27 cellular contexts compared by ENCODE assay signal in the genomic region with DNA sequence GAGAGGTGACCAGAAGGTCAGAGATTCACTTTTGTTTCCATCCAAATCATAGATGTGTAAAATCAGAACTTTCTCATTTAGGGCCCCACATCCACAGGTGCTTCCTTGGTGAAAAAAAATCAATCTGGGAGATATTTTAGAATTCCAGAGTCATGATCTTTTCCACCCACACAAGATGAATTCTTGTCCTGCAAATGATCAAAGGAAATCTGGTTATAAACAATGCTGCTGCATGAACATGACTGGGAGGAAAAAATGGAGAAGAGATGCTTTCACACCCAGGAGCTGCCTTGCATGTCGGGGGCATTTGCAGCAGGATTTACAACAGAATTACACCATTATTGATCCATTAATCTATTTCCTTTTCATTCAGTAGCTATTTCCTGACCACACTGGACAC.
"Had no signal": no experiment of that assay in that cellular context is flagged by ENCODE, and none has a peak within 500 bp of the region (broad histone marks: within the 10 kb centered on the region; RNA-seq: fewer than 3 reads in every experiment).

No MANE protein-coding gene starts in this region.

- H3K4me1 Mint-ChIP-seq: naive thymus-derived CD8-positive, alpha-beta T cell; neural crest cell; stimulated activated effector memory CD8-positive, alpha-beta T cell treated with anti-CD3 and anti-CD28 coated beads, Interleukin-12 subunit alpha, Interleukin-12 subunit beta, amount 100 ng/mL, for 72 hours had no signal

- H3K27ac Mint-ChIP-seq: endodermal cell; stimulated activated effector memory CD8-positive, alpha-beta T cell treated with anti-CD3 and anti-CD28 coated beads, Interleukin-12 subunit alpha, Interleukin-12 subunit beta, amount 100 ng/mL, for 72 hours had no signal

- DNase-seq: colonic mucosa; effector CD4-positive, alpha-beta T cell; endodermal cell; erythroblast; heart left ventricle; hypothalamus; left ventricle myocardium superior; mesendoderm; mucosa of descending colon; naive thymus-derived CD8-positive, alpha-beta T cell; posterior cingulate gyrus; sigmoid colon; small intestine; stimulated activated CD4-positive, alpha-beta T cell treated with anti-CD3 and anti-CD28 coated beads, Interleukin-2, amount 100 ng/mL, for 48 hours; stimulated activated CD8-positive, alpha-beta memory T cell treated with anti-CD3 and anti-CD28 coated beads, Interleukin-4, amount 100 ng/mL, for 48 hours; stimulated activated naive CD8-positive, alpha-beta T cell treated with anti-CD3 and anti-CD28 coated beads, Interleukin-15, Interleukin-2, amounts not matched to agents 100 U/mL and 50 U/mL, for 24 hours; tibial artery; upper lobe of left lung; uterus had no signal

- H3K9me3 ChIP-seq: colonic mucosa, mucosa of descending colon, right atrium auricular region, sigmoid colon, suprapubic skin, tibial artery, upper lobe of left lung, uterus had no signal

- FAIRE-seq: endothelial cell of umbilical vein, frontal cortex, keratinocyte, small intestine had no signal

- H3K9me3 Mint-ChIP-seq: endodermal cell; neural crest cell; stimulated activated effector memory CD8-positive, alpha-beta T cell treated with anti-CD3 and anti-CD28 coated beads, Interleukin-12 subunit alpha, Interleukin-12 subunit beta, amount 100 ng/mL, for 72 hours had no signal

- H3K27ac ChIP-seq: colonic mucosa, heart left ventricle, right atrium auricular region, sigmoid colon, suprapubic skin, tibial artery, upper lobe of left lung, uterus had no signal

- ATAC-seq: heart left ventricle; left ventricle myocardium superior; mucosa of descending colon; naive thymus-derived CD8-positive, alpha-beta T cell; stimulated activated naive CD8-positive, alpha-beta T cell treated with anti-CD3 and anti-CD28 coated beads, Interleukin-15, Interleukin-2, amounts not matched to agents 100 U/mL and 50 U/mL, for 24 hours had no signal

- H3K36me3 Mint-ChIP-seq: naive thymus-derived CD8-positive, alpha-beta T cell; stimulated activated effector memory CD8-positive, alpha-beta T cell treated with anti-CD3 and anti-CD28 coated beads, Interleukin-12 subunit alpha, Interleukin-12 subunit beta, amount 100 ng/mL, for 72 hours had no signal

- H3K4me1 ChIP-seq: colonic mucosa, suprapubic skin had no signal

- H3K4me3 Mint-ChIP-seq: endodermal cell; naive thymus-derived CD8-positive, alpha-beta T cell; neural crest cell; stimulated activated effector memory CD8-positive, alpha-beta T cell treated with anti-CD3 and anti-CD28 coated beads, Interleukin-12 subunit alpha, Interleukin-12 subunit beta, amount 100 ng/mL, for 72 hours had no signal

- H3K36me3 ChIP-seq: colonic mucosa, heart left ventricle, right atrium auricular region, sigmoid colon, suprapubic skin, tibial artery, upper lobe of left lung, uterus had no signal

- H3K4me3 ChIP-seq: colonic mucosa, heart left ventricle, lung, mucosa of descending colon, right atrium auricular region, sigmoid colon, suprapubic skin, tibial artery, upper lobe of left lung, uterus had no signal

- H3K27me3 ChIP-seq: colonic mucosa, heart left ventricle, right atrium auricular region, sigmoid colon, suprapubic skin, tibial artery, upper lobe of left lung, uterus had no signal
